Comparison of ENCODE assay signal across 9 cellular contexts in the genomic region with DNA sequence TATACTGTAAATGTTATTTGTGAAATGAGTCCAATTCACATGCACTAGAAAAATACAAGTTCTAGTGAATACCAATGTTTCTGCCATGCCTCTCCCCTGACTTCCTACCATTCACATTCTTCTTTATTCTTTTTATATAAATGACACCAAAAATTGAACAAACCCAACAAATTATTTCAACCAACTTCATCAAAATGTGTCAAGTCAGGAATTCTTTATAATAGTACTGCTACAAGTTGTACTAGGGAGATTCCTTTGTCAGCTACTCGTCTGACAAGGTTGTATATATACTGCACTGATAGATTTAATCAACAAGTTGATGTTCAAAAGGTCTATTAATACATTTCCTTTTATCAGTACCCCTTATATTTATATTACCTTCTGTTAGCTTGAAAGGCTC. TPM values are rescaled to one million over a fixed set of nuclear protein-coding genes. Genes with fewer than 3 reads are reported as not detected.
DNase-seq lines count a peak whose midpoint lies in the region; ATAC-seq and TF ChIP-seq lines count a peak whose summit lies in the region.
"Had no signal": no experiment of that assay in that cellular context is flagged by ENCODE, and none has a peak within 500 bp of the region (broad histone marks: within the 10 kb centered on the region; RNA-seq: fewer than 3 reads in every experiment).

No MANE protein-coding gene starts in this region.

- H3K4me3 ChIP-seq in BE2C (ENCODE audit: low read depth, low read length) = peak overlapping the region; percentile 99
- H3K4me3 ChIP-seq in KMS-11 (IDR thresholded peaks at IDR 0.05; ENCODE audit: insufficient read depth, low read depth, low read length) = peak overlapping the region; percentile 1
- peak overlapping the region; percentile 91 for H3K4me3 ChIP-seq in naive thymus-derived CD4-positive, alpha-beta T cell (ENCODE audit: low read length)

- CTCF ChIA-PET in naive thymus-derived CD4-positive, alpha-beta T cell (lab: Charles Lee) = interaction anchor here (0.5 to 1.4 kb wide), 2 partner anchors 151 to 166 kb away, joined by 5 to 6 read pairs; no protein-coding TSS in a partner anchor

- peak overlapping the region; percentile 97 for H3K4me3 Mint-ChIP-seq in chondrocyte (ENCODE audit: unreplicated experiment)
- peak overlapping the region; percentile 93 to 99 (median 98) for H3K4me3 Mint-ChIP-seq in naive thymus-derived CD4-positive, alpha-beta T cell

- H3K27ac ChIP-seq in KMS-11 = peak overlapping the region; percentile 99; the same call in 1 of the 2 replicates
- peak overlapping the region; percentile 94 for H3K27ac ChIP-seq in naive thymus-derived CD4-positive, alpha-beta T cell (ENCODE audit: low read depth, low read length)
- H3K27ac ChIP-seq: ovary had no signal

- peak overlapping the region; percentile 99 for H3K9ac ChIP-seq in KMS-11

- TF ChIP-seq CTCF in BE2C (IDR thresholded peaks at IDR 0.05; ENCODE audit: low read depth, low read length) (no peak), KMS-11 (conservative IDR thresholded peaks at IDR 0.05; ENCODE audit: low read depth, low read length) (no peak), chondrocyte (IDR thresholded peaks at IDR 0.05) (no peak)

- H3K4me1 ChIP-seq in BE2C (peaks cover 23% of the 10 kb centered on the region; the same call in 1 of the 2 replicates), KMS-11 (ENCODE audit: low read depth, poor library complexity, severe bottlenecking) (peaks cover 57% of the 10 kb centered on the region)
- H3K4me1 ChIP-seq in naive thymus-derived CD4-positive, alpha-beta T cell (ENCODE audit: control insufficient read depth in 2 of 2, insufficient read depth in 2 of 2, low read length in 2 of 2) = peaks cover 41 to 42% of the 10 kb centered on the region in 2 donors

- DNase-seq in BE2C (no peak), chondrocyte (ENCODE audit: low spot score) (no peak), DMS53 (lab: John Stamatoyannopoulos, UW) (no peak), AG20443 (ENCODE audit: low spot score) (no peak), NCI-H82 treated with DMSO at 0.1 percent for 48 hours (lab: John Stamatoyannopoulos, UW; ENCODE audit: unreplicated experiment) (no peak)
- no peak for DNase-seq in naive thymus-derived CD4-positive, alpha-beta T cell
- DNase-seq: ovary had no signal

- peak overlapping the region; percentile 84 for H3K4me2 ChIP-seq in KMS-11

- no peaks in the 10 kb centered on the region for H3K9me3 Mint-ChIP-seq in chondrocyte (ENCODE audit: low read depth)
- peaks cover 0 to 5% (median 0%) of the 10 kb centered on the region in 11 donors for H3K9me3 Mint-ChIP-seq in naive thymus-derived CD4-positive, alpha-beta T cell

- no peaks in the 10 kb centered on the region for H3K27me3 Mint-ChIP-seq in chondrocyte (ENCODE audit: low read depth)
- H3K27me3 Mint-ChIP-seq in naive thymus-derived CD4-positive, alpha-beta T cell = peaks cover 0 to 2% (median 0%) of the 10 kb centered on the region in 5 donors

- H3K9me3 ChIP-seq in BE2C = no peaks in the 10 kb centered on the region
- no peaks in the 10 kb centered on the region for H3K9me3 ChIP-seq in naive thymus-derived CD4-positive, alpha-beta T cell (ENCODE audit: control insufficient read depth in 2 of 3, low read length in 3 of 3)
- H3K9me3 ChIP-seq: ovary had no signal

- POLR2A ChIA-PET in naive thymus-derived CD4-positive, alpha-beta T cell (lab: Charles Lee) = interaction anchor here (0.6 to 9.7 kb wide), 7 partner anchors 17 to 404 kb away, joined by 3 to 204 read pairs (median 3); no protein-coding TSS in a partner anchor

- peaks cover 5% of the 10 kb centered on the region for H3K36me3 Mint-ChIP-seq in chondrocyte (ENCODE audit: low read depth)
- peaks cover 0 to 31% (median 9%) of the 10 kb centered on the region in 5 donors for H3K36me3 Mint-ChIP-seq in naive thymus-derived CD4-positive, alpha-beta T cell

- H4K20me1 ChIP-seq in KMS-11 (ENCODE audit: insufficient read depth) = peaks cover 29% of the 10 kb centered on the region

- intact Hi-C loops in naive thymus-derived CD4-positive, alpha-beta T cell (cut with micrococcal nuclease) = loop anchor here (2.0 to 10.0 kb wide), 4 partner anchors 14 to 810 kb away; no protein-coding TSS in a partner anchor

- H3K27me3 ChIP-seq in BE2C = no peaks in the 10 kb centered on the region
- H3K27me3 ChIP-seq in KMS-11 (ENCODE audit: insufficient read depth, low read depth) = no peaks in the 10 kb centered on the region
- H3K27me3 ChIP-seq in naive thymus-derived CD4-positive, alpha-beta T cell (ENCODE audit: control insufficient read depth in 2 of 2, insufficient read depth in 2 of 2, low read length in 2 of 2) = no peaks in the 10 kb centered on the region
- H3K27me3 ChIP-seq: ovary had no signal

- H3K79me2 ChIP-seq in KMS-11 (ENCODE audit: insufficient read depth, low read depth) = peaks cover 74% of the 10 kb centered on the region

- H3K27ac Mint-ChIP-seq in chondrocyte (ENCODE audit: unreplicated experiment) = peak overlapping the region; percentile 96
- H3K27ac Mint-ChIP-seq in naive thymus-derived CD4-positive, alpha-beta T cell = peak overlapping the region; percentile 33 to 100 (median 94)

- H3K4me1 Mint-ChIP-seq in chondrocyte (ENCODE audit: low read depth) = peaks cover 66% of the 10 kb centered on the region
- peaks cover 42 to 70% (median 61%) of the 10 kb centered on the region in 7 donors for H3K4me1 Mint-ChIP-seq in naive thymus-derived CD4-positive, alpha-beta T cell

- no peak for ATAC-seq in naive thymus-derived CD4-positive, alpha-beta T cell
- no peak for ATAC-seq in GM21576 (IDR thresholded peaks at IDR 0.05; ENCODE audit: unreplicated experiment)

- no peak overlapping the region for H2AFZ ChIP-seq in KMS-11 (ENCODE audit: low read depth)

- H3K36me3 ChIP-seq in BE2C (peaks cover 17% of the 10 kb centered on the region), KMS-11 (ENCODE audit: insufficient read depth) (no peaks in the 10 kb centered on the region)
- H3K36me3 ChIP-seq in naive thymus-derived CD4-positive, alpha-beta T cell (ENCODE audit: control insufficient read depth in 2 of 3, insufficient read depth in 3 of 3, low read length in 3 of 3) = peaks cover 0 to 3% (median 0%) of the 10 kb centered on the region in 3 experiments
- H3K36me3 ChIP-seq: ovary had no signal

RNA-seq across cellular contexts. Expression of gene TBL1XR1, which starts 3.0 kb away (rescaled TPM):
- polyA plus RNA-seq in BE2C (2012; ENCODE audit: insufficient read depth, insufficient read length, low read depth) = 44.7 TPM
- 225 to 372 TPM (median 357 TPM) in 3 replicates for total RNA-seq in chondrocyte
- 100 to 1,000 TPM in 4 of 5 experiments, 10 to 100 TPM in 1; 98.9 to 173 (median 133) TPM for total RNA-seq in naive thymus-derived CD4-positive, alpha-beta T cell
- 10 to 100 TPM; 20.8 to 25.5 TPM for polyA plus RNA-seq in naive thymus-derived CD4-positive, alpha-beta T cell

Comparison
In these comparisons a context has a peak if more than half of its experiments do, and no peak if none do; other contexts are left out.
1. H3K4me3 ChIP-seq: peak in every context shown above with its lines; median percentile 99 in BE2C; 91 in naive thymus-derived CD4-positive, alpha-beta T cell; 1 in KMS-11.